In the genomic region with DNA sequence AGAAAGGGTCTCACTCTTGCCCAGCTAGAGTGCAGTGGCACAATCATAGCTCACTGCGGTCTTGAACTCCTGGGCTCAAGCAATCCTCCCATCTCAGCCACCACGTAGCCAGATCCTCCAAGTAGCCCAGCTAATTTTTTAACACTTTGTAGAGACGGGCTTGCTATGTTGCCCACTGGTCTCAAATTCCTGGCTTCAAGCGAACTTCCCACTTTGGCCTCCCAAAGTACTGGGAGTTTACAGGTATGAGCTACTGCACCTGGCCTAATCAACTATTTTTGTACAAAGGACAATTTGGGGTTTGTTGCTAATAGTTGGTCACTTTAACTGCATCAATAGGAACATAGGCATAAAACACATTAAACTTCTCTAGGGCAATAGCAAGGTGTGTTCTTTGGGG, we compare ENCODE assay signal across 15 cellular contexts. TPM values are rescaled to one million over a fixed set of nuclear protein-coding genes. Genes with fewer than 3 reads are reported as not detected.
A peak's percentile ranks its signal among the peaks of the same experiment; 100 is the strongest.
DNase-seq lines count a peak whose midpoint lies in the region; ATAC-seq and TF ChIP-seq lines count a peak whose summit lies in the region.
"Had no signal": no experiment of that assay in that cellular context is flagged by ENCODE, and none has a peak within 500 bp of the region (broad histone marks: within the 10 kb centered on the region; RNA-seq: fewer than 3 reads in every experiment).

No MANE protein-coding gene starts in this region.

- peaks cover 40% of the 10 kb centered on the region for H3K36me3 ChIP-seq in HUES48 (ENCODE audit: control insufficient read depth, insufficient read depth, low read length)
- H3K36me3 ChIP-seq in osteoblast (ENCODE audit: insufficient read depth, low read length) = peaks cover 38% of the 10 kb centered on the region

- peaks cover 54% of the 10 kb centered on the region for H3K36me3 Mint-ChIP-seq in T-helper 1 cell treated with Interleukin-12 subunit alpha and Interleukin-12 subunit beta and Interleukin-4 antibody, amounts not matched to agents 30 μg/mL and 1 μg/mL, for 36 hours (ENCODE audit: low read depth)
- H3K36me3 Mint-ChIP-seq in activated CD8-positive, alpha-beta T cell treated with anti-CD3 and anti-CD28 coated beads, Interleukin-2, amount 10 ng/mL, durations not matched to agents 7 days and 5 days (ENCODE audit: low read depth) = peaks cover 68% of the 10 kb centered on the region

- no peak for TF ChIP-seq CTCF in osteoblast (IDR thresholded peaks at IDR 0.05; ENCODE audit: extremely low read depth, low read depth, low read length)

- POLR2A ChIA-PET in activated CD8-positive, alpha-beta T cell treated with anti-CD3 and anti-CD28 coated beads, Interleukin-2, amount 10 ng/mL, durations not matched to agents 7 days and 5 days (lab: Charles Lee) = interaction anchor here (1.0 to 4.6 kb wide), 2 partner anchors 31 to 60 kb away, joined by 4 to 138 read pairs; a partner anchor contains a TSS

- H3K27me3 Mint-ChIP-seq in T-helper 1 cell treated with Interleukin-12 subunit alpha and Interleukin-12 subunit beta and Interleukin-4 antibody, amounts not matched to agents 30 μg/mL and 1 μg/mL, for 36 hours (ENCODE audit: low read depth) = no peaks in the 10 kb centered on the region
- no peaks in the 10 kb centered on the region for H3K27me3 Mint-ChIP-seq in activated CD8-positive, alpha-beta T cell treated with anti-CD3 and anti-CD28 coated beads, Interleukin-2, amount 10 ng/mL, durations not matched to agents 7 days and 5 days (ENCODE audit: low read depth)

- H3K27ac Mint-ChIP-seq in T-helper 1 cell treated with Interleukin-12 subunit alpha and Interleukin-12 subunit beta and Interleukin-4 antibody, amounts not matched to agents 30 μg/mL and 1 μg/mL, for 36 hours = peak overlapping the region; percentile 41
- H3K27ac Mint-ChIP-seq in activated CD8-positive, alpha-beta T cell treated with anti-CD3 and anti-CD28 coated beads, Interleukin-2, amount 10 ng/mL, durations not matched to agents 7 days and 5 days = peak overlapping the region; percentile 40

- CTCF ChIA-PET in activated CD8-positive, alpha-beta T cell treated with anti-CD3 and anti-CD28 coated beads, Interleukin-2, amount 10 ng/mL, durations not matched to agents 7 days and 5 days (lab: Charles Lee) = interaction anchor here (1.4 kb wide), 2 partner anchors 28 to 30 kb away, joined by 4 to 5 read pairs; a partner anchor contains a TSS

- H3K4me1 ChIP-seq in HUES48 (ENCODE audit: control insufficient read depth, insufficient read depth, low read length) = peaks cover 35% of the 10 kb centered on the region
- peaks cover 18% of the 10 kb centered on the region for H3K4me1 ChIP-seq in osteoblast (ENCODE audit: insufficient read depth, low read length)
- H3K4me1 ChIP-seq: Caco-2 had no signal

- H3K9me3 Mint-ChIP-seq in T-helper 1 cell treated with Interleukin-12 subunit alpha and Interleukin-12 subunit beta and Interleukin-4 antibody, amounts not matched to agents 30 μg/mL and 1 μg/mL, for 36 hours = no peaks in the 10 kb centered on the region
- H3K9me3 Mint-ChIP-seq in activated CD8-positive, alpha-beta T cell treated with anti-CD3 and anti-CD28 coated beads, Interleukin-2, amount 10 ng/mL, durations not matched to agents 7 days and 5 days (ENCODE audit: insufficient read depth) = no peaks in the 10 kb centered on the region

- H3K4me3 ChIP-seq in HUES48 (ENCODE audit: low read depth, low read length) (no peak overlapping the region), osteoblast (ENCODE audit: insufficient read depth, low read length) (no peak overlapping the region)
- H3K4me3 ChIP-seq: gastroesophageal sphincter had no signal

- no peaks in the 10 kb centered on the region for H3K27me3 ChIP-seq in HUES48 (ENCODE audit: control insufficient read depth, insufficient read depth, low read length)
- H3K27me3 ChIP-seq in osteoblast (ENCODE audit: insufficient read depth, low read length) = no peaks in the 10 kb centered on the region
- H3K27me3 ChIP-seq: gastroesophageal sphincter had no signal

- H3K4me3 Mint-ChIP-seq in T-helper 1 cell treated with Interleukin-12 subunit alpha and Interleukin-12 subunit beta and Interleukin-4 antibody, amounts not matched to agents 30 μg/mL and 1 μg/mL, for 36 hours = no peak overlapping the region
- H3K4me3 Mint-ChIP-seq in activated CD8-positive, alpha-beta T cell treated with anti-CD3 and anti-CD28 coated beads, Interleukin-2, amount 10 ng/mL, durations not matched to agents 7 days and 5 days = no peak overlapping the region

- intact Hi-C loops in sciatic nerve (cut with DNase I) = no loop called here

- H2AFZ ChIP-seq in osteoblast (ENCODE audit: low read length) = no peak overlapping the region

- peaks cover 36% of the 10 kb centered on the region for H4K20me1 ChIP-seq in osteoblast (ENCODE audit: insufficient read depth, low read length)

- H3K9ac ChIP-seq in HUES48 (ENCODE audit: low read depth, low read length) = no peak overlapping the region

- H3K9me3 ChIP-seq in HUES48 (ENCODE audit: control insufficient read depth, insufficient read depth, low read length) (no peaks in the 10 kb centered on the region), osteoblast (ENCODE audit: low read depth, low read length) (no peaks in the 10 kb centered on the region)
- H3K9me3 ChIP-seq: Caco-2, gastroesophageal sphincter had no signal

- H3K79me2 ChIP-seq in osteoblast (ENCODE audit: insufficient read depth, low read length) = peaks cover 37% of the 10 kb centered on the region

- no peak overlapping the region for H3K4me2 ChIP-seq in osteoblast (ENCODE audit: insufficient read depth, low read length)

- peaks cover 72% of the 10 kb centered on the region for H3K4me1 Mint-ChIP-seq in T-helper 1 cell treated with Interleukin-12 subunit alpha and Interleukin-12 subunit beta and Interleukin-4 antibody, amounts not matched to agents 30 μg/mL and 1 μg/mL, for 36 hours (ENCODE audit: low read depth)
- H3K4me1 Mint-ChIP-seq in activated CD8-positive, alpha-beta T cell treated with anti-CD3 and anti-CD28 coated beads, Interleukin-2, amount 10 ng/mL, durations not matched to agents 7 days and 5 days (ENCODE audit: low read depth) = peaks cover 78% of the 10 kb centered on the region

- ATAC-seq in activated CD8-positive, alpha-beta T cell treated with anti-CD3 and anti-CD28 coated beads, Interleukin-2, amount 10 ng/mL, durations not matched to agents 7 days and 5 days = no peak
- ATAC-seq in sciatic nerve (no peak), HG02938 (IDR thresholded peaks at IDR 0.05; ENCODE audit: unreplicated experiment) (no peak)
- ATAC-seq: gastroesophageal sphincter had no signal

- H3K27ac ChIP-seq in HUES48 (ENCODE audit: low read depth, low read length) (peak overlapping the region; percentile 87), osteoblast (ENCODE audit: low read depth, low read length) (no peak overlapping the region)
- H3K27ac ChIP-seq: gastroesophageal sphincter had no signal

- DNase-seq in T-helper 1 cell (no peak), osteoblast (ENCODE audit: insufficient read length, low spot score, missing footprints) (peak; percentile 43), sciatic nerve (ENCODE audit: low spot score) (no peak), EL (no peak)
- DNase-seq in activated CD8-positive, alpha-beta T cell treated with anti-CD3 and anti-CD28 coated beads, Interleukin-2, amount 10 ng/mL, durations not matched to agents 7 days and 5 days = no peak
- DNase-seq: ACHN; activated CD4-positive, alpha-beta T cell treated with anti-CD3 and anti-CD28 coated beads for 48 hours; Caco-2; NCI-H146; NCI-H510A; stimulated activated CD4-positive, alpha-beta T cell treated with anti-CD3 and anti-CD28 coated beads, Interleukin-12 subunit alpha, Interleukin-12 subunit beta, amount 100 ng/mL, for 4 hours had no signal

RNA-seq across cellular contexts. Expression of a gene that starts 29.9 kb away (rescaled TPM):
- 100 to 1,000 TPM; 136 to 137 TPM for total RNA-seq in activated CD8-positive, alpha-beta T cell treated with anti-CD3 and anti-CD28 coated beads, Interleukin-2, amount 10 ng/mL, durations not matched to agents 7 days and 5 days
- total RNA-seq in osteoblast = 59.4 and 59.8 TPM in 2 replicates
- total RNA-seq in sciatic nerve = 96.3 TPM
